Comparison of ENCODE assay signal across 1 cellular context in the genomic region with DNA sequence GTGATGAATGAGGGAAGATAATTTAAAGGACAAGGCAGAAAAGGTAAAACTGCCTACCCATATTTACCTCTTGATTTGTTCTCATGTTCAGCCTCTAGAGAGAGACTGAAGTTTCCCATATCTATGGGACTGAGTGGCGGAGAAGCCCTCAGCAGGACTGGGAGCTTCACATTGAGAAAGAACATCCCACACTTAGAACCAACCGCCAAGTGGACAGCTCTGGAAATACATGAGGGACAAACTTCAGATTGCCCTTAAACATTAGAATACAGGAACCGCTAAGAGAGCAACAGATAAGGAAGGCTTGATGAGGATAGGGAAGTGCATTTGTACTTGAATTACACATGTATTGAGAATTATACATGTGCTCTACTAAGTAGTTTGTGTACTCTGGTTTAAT.
TF ChIP-seq lines count a peak whose summit lies in the region.

No MANE protein-coding gene starts in this region.

TF ChIP-seq in K562, 482 proteins besides CTCF, POLR2A, EP300 and RAD21 (continued from another document):
- TF ChIP-seq, protein P1, sequence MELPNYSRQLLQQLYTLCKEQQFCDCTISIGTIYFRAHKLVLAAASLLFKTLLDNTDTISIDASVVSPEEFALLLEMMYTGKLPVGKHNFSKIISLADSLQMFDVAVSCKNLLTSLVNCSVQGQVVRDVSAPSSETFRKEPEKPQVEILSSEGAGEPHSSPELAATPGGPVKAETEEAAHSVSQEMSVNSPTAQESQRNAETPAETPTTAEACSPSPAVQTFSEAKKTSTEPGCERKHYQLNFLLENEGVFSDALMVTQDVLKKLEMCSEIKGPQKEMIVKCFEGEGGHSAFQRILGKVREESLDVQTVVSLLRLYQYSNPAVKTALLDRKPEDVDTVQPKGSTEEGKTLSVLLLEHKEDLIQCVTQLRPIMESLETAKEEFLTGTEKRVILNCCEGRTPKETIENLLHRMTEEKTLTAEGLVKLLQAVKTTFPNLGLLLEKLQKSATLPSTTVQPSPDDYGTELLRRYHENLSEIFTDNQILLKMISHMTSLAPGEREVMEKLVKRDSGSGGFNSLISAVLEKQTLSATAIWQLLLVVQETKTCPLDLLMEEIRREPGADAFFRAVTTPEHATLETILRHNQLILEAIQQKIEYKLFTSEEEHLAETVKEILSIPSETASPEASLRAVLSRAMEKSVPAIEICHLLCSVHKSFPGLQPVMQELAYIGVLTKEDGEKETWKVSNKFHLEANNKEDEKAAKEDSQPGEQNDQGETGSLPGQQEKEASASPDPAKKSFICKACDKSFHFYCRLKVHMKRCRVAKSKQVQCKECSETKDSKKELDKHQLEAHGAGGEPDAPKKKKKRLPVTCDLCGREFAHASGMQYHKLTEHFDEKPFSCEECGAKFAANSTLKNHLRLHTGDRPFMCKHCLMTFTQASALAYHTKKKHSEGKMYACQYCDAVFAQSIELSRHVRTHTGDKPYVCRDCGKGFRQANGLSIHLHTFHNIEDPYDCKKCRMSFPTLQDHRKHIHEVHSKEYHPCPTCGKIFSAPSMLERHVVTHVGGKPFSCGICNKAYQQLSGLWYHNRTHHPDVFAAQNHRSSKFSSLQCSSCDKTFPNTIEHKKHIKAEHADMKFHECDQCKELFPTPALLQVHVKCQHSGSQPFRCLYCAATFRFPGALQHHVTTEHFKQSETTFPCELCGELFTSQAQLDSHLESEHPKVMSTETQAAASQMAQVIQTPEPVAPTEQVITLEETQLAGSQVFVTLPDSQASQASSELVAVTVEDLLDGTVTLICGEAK (IDR thresholded peaks at IDR 0.05) = no peak
- TF ChIP-seq, protein P1 (CRISPR knock-in tag; IDR thresholded peaks at IDR 0.05) = no peak
- no peak for TF ChIP-seq RHOXF2B (CRISPR knock-in tag; conservative IDR thresholded peaks at IDR 0.05)
